In genomic region chr13:73998631-73999030, GRCh38 we compare ENCODE assay signal across 10 cellular contexts.
A peak's percentile ranks its signal among the peaks of the same experiment; 100 is the strongest.
DNase-seq lines count a peak whose midpoint lies in the region; ATAC-seq and TF ChIP-seq lines count a peak whose summit lies in the region.
"Had no signal": no experiment of that assay in that cellular context is flagged by ENCODE, and none has a peak within 500 bp of the region (broad histone marks: within the 10 kb centered on the region; RNA-seq: fewer than 3 reads in every experiment).

No MANE protein-coding gene starts in this region.

- TF ChIP-seq POLR2A in adrenal gland (IDR thresholded peaks at IDR 0.05) (no peak), breast epithelium (IDR thresholded peaks at IDR 0.05) (no peak)

- H3K27ac Mint-ChIP-seq in activated naive CD4-positive, alpha-beta T cell treated with anti-CD3 and anti-CD28 coated beads, Interleukin-2, amount 50 U/mL, for 72 hours = peak overlapping the region; percentile 71 to 74
- H3K27ac Mint-ChIP-seq in activated naive CD4-positive, alpha-beta T cell treated with anti-CD3 and anti-CD28 coated beads for 36 hours = no peak overlapping the region
- peak overlapping the region in 1 of 2 donors; percentile 69 for H3K27ac Mint-ChIP-seq in stimulated activated naive CD8-positive, alpha-beta T cell treated with anti-CD3 and anti-CD28 coated beads, Interleukin-15, amount 100 ng/mL, for 72 hours

- H3K36me3 Mint-ChIP-seq in activated naive CD4-positive, alpha-beta T cell treated with anti-CD3 and anti-CD28 coated beads, Interleukin-2, amount 50 U/mL, for 72 hours = no peaks in the 10 kb centered on the region
- H3K36me3 Mint-ChIP-seq in activated naive CD4-positive, alpha-beta T cell treated with anti-CD3 and anti-CD28 coated beads for 36 hours (ENCODE audit: low read depth) = peaks cover 1% of the 10 kb centered on the region

- H3K27ac ChIP-seq in adrenal gland = no peak overlapping the region
- no peak overlapping the region for H3K27ac ChIP-seq in breast epithelium

- TF ChIP-seq CTCF in adrenal gland (IDR thresholded peaks at IDR 0.05) (no peak), breast epithelium (IDR thresholded peaks at IDR 0.05) (no peak)

- H3K27me3 ChIP-seq in adrenal gland = no peaks in the 10 kb centered on the region
- H3K27me3 ChIP-seq in breast epithelium = no peaks in the 10 kb centered on the region

- H3K9me3 ChIP-seq in adrenal gland (replicated peaks in 1 of 3) = no peaks in the 10 kb centered on the region
- no peaks in the 10 kb centered on the region for H3K9me3 ChIP-seq in breast epithelium

- no peak for DNase-seq in activated naive CD4-positive, alpha-beta T cell treated with anti-CD3 and anti-CD28 coated beads, Interleukin-2, amount 50 U/mL, for 72 hours (ENCODE audit: low spot score in 2 of 2)
- DNase-seq in activated naive CD4-positive, alpha-beta T cell treated with anti-CD3 and anti-CD28 coated beads for 36 hours = no peak
- DNase-seq in stimulated activated naive CD8-positive, alpha-beta T cell treated with anti-CD3 and anti-CD28 coated beads, Interleukin-15, amount 100 ng/mL, for 72 hours = no peak
- DNase-seq in adrenal gland (no peak), breast epithelium (ENCODE audit: low spot score in 2 of 2) (no peak), dedifferentiated amniotic fluid mesenchymal stem cell (ENCODE audit: extremely low spot score) (no peak)
- DNase-seq: activated effector memory CD4-positive, alpha-beta T cell treated with anti-CD3 and anti-CD28 coated beads, Interleukin-2, amount 50 U/mL, for 16 hours; NCI-H226 had no signal

- H3K4me1 Mint-ChIP-seq in activated naive CD4-positive, alpha-beta T cell treated with anti-CD3 and anti-CD28 coated beads for 36 hours (ENCODE audit: low read depth) = peaks cover 52% of the 10 kb centered on the region
- H3K4me1 Mint-ChIP-seq in stimulated activated naive CD8-positive, alpha-beta T cell treated with anti-CD3 and anti-CD28 coated beads, Interleukin-15, amount 100 ng/mL, for 72 hours = peaks cover 42% of the 10 kb centered on the region

- H3K36me3 ChIP-seq in adrenal gland (replicated peaks in 1 of 2) (no peaks in the 10 kb centered on the region), breast epithelium (no peaks in the 10 kb centered on the region)

- H3K4me1 ChIP-seq in adrenal gland (replicated peaks in 1 of 2) = no peaks in the 10 kb centered on the region
- peaks cover 0 to 4% of the 10 kb centered on the region in 2 donors for H3K4me1 ChIP-seq in breast epithelium

- peak; percentile 92 to 95 for ATAC-seq in activated naive CD4-positive, alpha-beta T cell treated with anti-CD3 and anti-CD28 coated beads, Interleukin-2, amount 50 U/mL, for 72 hours
- ATAC-seq in GM21786 (IDR thresholded peaks at IDR 0.05; ENCODE audit: unreplicated experiment) (peak; percentile 70), HG03469 (IDR thresholded peaks at IDR 0.05; ENCODE audit: unreplicated experiment) (peak; percentile 74)
- ATAC-seq in stimulated activated naive CD8-positive, alpha-beta T cell treated with anti-CD3 and anti-CD28 coated beads, Interleukin-15, amount 100 ng/mL, for 72 hours = peak; percentile 88

- intact Hi-C loops in activated naive CD4-positive, alpha-beta T cell treated with anti-CD3 and anti-CD28 coated beads for 36 hours (cut with micrococcal nuclease) = loop anchor here (1.0 kb wide), 2 partner anchors 163 to 289 kb away; no protein-coding TSS in a partner anchor
- intact Hi-C loops in adrenal gland (cut with DNase I) = no loop called here
- intact Hi-C loops in breast epithelium (cut with DNase I; ENCODE audit: low total_unique reads) = no loop called here

- 56 to 79% (median 72%) methylated on average over 2 of the region's 2 CpGs for WGBS in adrenal gland, 4 donors

- no peak overlapping the region for H3K4me3 ChIP-seq in adrenal gland
- H3K4me3 ChIP-seq in breast epithelium = no peak overlapping the region

- CTCF ChIA-PET in activated naive CD4-positive, alpha-beta T cell treated with anti-CD3 and anti-CD28 coated beads for 36 hours (lab: Charles Lee) = interaction anchor here (0.7 to 1.1 kb wide), 3 partner anchors 28 to 278 kb away, joined by 3 read pairs; no protein-coding TSS in a partner anchor

- H3K27me3 Mint-ChIP-seq in activated naive CD4-positive, alpha-beta T cell treated with anti-CD3 and anti-CD28 coated beads for 36 hours (ENCODE audit: low read depth) = no peaks in the 10 kb centered on the region
- H3K27me3 Mint-ChIP-seq in stimulated activated naive CD8-positive, alpha-beta T cell treated with anti-CD3 and anti-CD28 coated beads, Interleukin-15, amount 100 ng/mL, for 72 hours = no peaks in the 10 kb centered on the region

- no peaks in the 10 kb centered on the region for H3K9me3 Mint-ChIP-seq in activated naive CD4-positive, alpha-beta T cell treated with anti-CD3 and anti-CD28 coated beads, Interleukin-2, amount 50 U/mL, for 72 hours
- H3K9me3 Mint-ChIP-seq in activated naive CD4-positive, alpha-beta T cell treated with anti-CD3 and anti-CD28 coated beads for 36 hours = no peaks in the 10 kb centered on the region
- H3K9me3 Mint-ChIP-seq in stimulated activated naive CD8-positive, alpha-beta T cell treated with anti-CD3 and anti-CD28 coated beads, Interleukin-15, amount 100 ng/mL, for 72 hours = no peaks in the 10 kb centered on the region

- H3K4me3 Mint-ChIP-seq in activated naive CD4-positive, alpha-beta T cell treated with anti-CD3 and anti-CD28 coated beads for 36 hours = no peak overlapping the region
- no peak overlapping the region for H3K4me3 Mint-ChIP-seq in stimulated activated naive CD8-positive, alpha-beta T cell treated with anti-CD3 and anti-CD28 coated beads, Interleukin-15, amount 100 ng/mL, for 72 hours
